ENCODE assay signal across 1 cellular context in the genomic region with DNA sequence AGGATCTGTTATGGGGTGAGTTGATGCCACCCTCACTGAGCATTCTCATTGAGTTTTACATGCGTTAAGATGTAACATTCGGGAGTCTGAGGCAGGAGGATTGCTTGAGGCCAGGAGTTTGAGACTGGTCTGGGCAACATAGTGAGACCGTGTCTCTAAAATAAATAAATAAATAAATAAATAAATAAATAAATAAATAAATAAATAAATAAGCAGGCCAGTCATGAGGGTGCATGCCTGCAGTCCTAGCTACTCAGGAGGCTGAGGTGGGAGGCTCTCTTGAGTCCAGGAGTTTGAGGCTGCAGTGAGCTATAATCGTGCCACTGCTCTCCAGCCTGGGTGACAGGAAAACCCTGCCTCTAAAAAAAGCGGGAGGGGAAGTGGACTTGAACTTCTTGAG.
TF ChIP-seq lines count a peak whose summit lies in the region.

No MANE protein-coding gene starts in this region.

TF ChIP-seq in HEK293, 187 proteins besides CTCF, POLR2A, EP300 and RAD21 (continued from another document):
- TF ChIP-seq ZNF433 (tag by site-specific recombination; IDR thresholded peaks at IDR 0.05; ENCODE audit: low read depth): peak; percentile 87
- TF ChIP-seq, protein P1, sequence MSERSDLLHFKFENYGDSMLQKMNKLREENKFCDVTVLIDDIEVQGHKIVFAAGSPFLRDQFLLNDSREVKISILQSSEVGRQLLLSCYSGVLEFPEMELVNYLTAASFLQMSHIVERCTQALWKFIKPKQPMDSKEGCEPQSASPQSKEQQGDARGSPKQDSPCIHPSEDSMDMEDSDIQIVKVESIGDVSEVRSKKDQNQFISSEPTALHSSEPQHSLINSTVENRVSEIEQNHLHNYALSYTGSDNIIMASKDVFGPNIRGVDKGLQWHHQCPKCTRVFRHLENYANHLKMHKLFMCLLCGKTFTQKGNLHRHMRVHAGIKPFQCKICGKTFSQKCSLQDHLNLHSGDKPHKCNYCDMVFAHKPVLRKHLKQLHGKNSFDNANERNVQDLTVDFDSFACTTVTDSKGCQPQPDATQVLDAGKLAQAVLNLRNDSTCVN (tag by site-specific recombination; optimal IDR thresholded peaks at IDR 0.05): no peak
